ENCODE assay signal across 1 cellular context in genomic region chr5:135135530-135136201, GRCh38.
TF ChIP-seq lines count a peak whose summit lies in the region.

No MANE protein-coding gene starts in this region.

TF ChIP-seq in K562, 482 proteins besides CTCF, POLR2A, EP300 and RAD21 (continued from another document and continues in another):
- TF ChIP-seq ZNF655 (CRISPR knock-in tag; IDR thresholded peaks at IDR 0.05) (no peak), CHCHD3 (CRISPR knock-in tag; IDR thresholded peaks at IDR 0.05) (no peak), FOXK2 (conservative IDR thresholded peaks at IDR 0.05 in 1 of 2, IDR thresholded peaks at IDR 0.05 in 1 of 2; ENCODE audit: low read depth in 2 of 2) (no peak), BRF1 (IDR thresholded peaks at IDR 0.05; ENCODE audit: borderline replicate concordance, extremely low read depth, insufficient read length) (no peak), CREM (IDR thresholded peaks at IDR 0.05; ENCODE audit: low read depth) (peak; percentile 78), HEY1 (CRISPR knock-in tag; IDR thresholded peaks at IDR 0.05; ENCODE audit: borderline replicate concordance) (no peak), ZNF639 (CRISPR knock-in tag; conservative IDR thresholded peaks at IDR 0.05 in 1 of 2, IDR thresholded peaks at IDR 0.05 in 1 of 2) (no peak), ZC3H8 (IDR thresholded peaks at IDR 0.05) (no peak), HDAC6 (IDR thresholded peaks at IDR 0.05; ENCODE audit: low read depth, low read length) (no peak), ELF1 (tag; IDR thresholded peaks at IDR 0.05) (no peak), TFE3 (CRISPR knock-in tag; IDR thresholded peaks at IDR 0.05) (no peak), GTF2F1 (IDR thresholded peaks at IDR 0.05; ENCODE audit: low read depth, low read length) (no peak), EHMT2 (IDR thresholded peaks at IDR 0.05) (peak; percentile 18; the same call in 1 of the 2 replicates), BRF2 (IDR thresholded peaks at IDR 0.05; ENCODE audit: borderline replicate concordance, insufficient read depth, insufficient read length) (no peak), SRSF9 (IDR thresholded peaks at IDR 0.05; ENCODE audit: borderline replicate concordance, low read depth, low read length) (no peak), MED1 (CRISPR knock-in tag; IDR thresholded peaks at IDR 0.05; ENCODE audit: borderline replicate concordance) (no peak), AFF4 (CRISPR knock-in tag; IDR thresholded peaks at IDR 0.05) (no peak), TRIM28 (IDR thresholded peaks at IDR 0.05) (no peak), FOSL1 (tag; conservative IDR thresholded peaks at IDR 0.05) (no peak), CUX1 (CRISPR knock-in tag; IDR thresholded peaks at IDR 0.05) (no peak), SAFB2 (IDR thresholded peaks at IDR 0.05; ENCODE audit: borderline replicate concordance, low read depth, low read length, severe bottlenecking) (no peak), POLR3G (IDR thresholded peaks at IDR 0.05; ENCODE audit: extremely low read depth, insufficient read length, insufficient replicate concordance) (no peak), ZNF347 (CRISPR knock-in tag; IDR thresholded peaks at IDR 0.05; ENCODE audit: low read depth) (no peak), TRIM25 (IDR thresholded peaks at IDR 0.05; ENCODE audit: borderline replicate concordance) (no peak), ZNF507 (tag; conservative IDR thresholded peaks at IDR 0.05) (no peak), NR3C1 (CRISPR knock-in tag; IDR thresholded peaks at IDR 0.05) (no peak), SP1 (CRISPR knock-in tag; IDR thresholded peaks at IDR 0.05) (no peak), THRAP3 (IDR thresholded peaks at IDR 0.05; ENCODE audit: borderline replicate concordance) (no peak), KAT2B (IDR thresholded peaks at IDR 0.05; ENCODE audit: low read depth, low read length) (no peak), THAP7 (CRISPR knock-in tag; IDR thresholded peaks at IDR 0.05) (no peak), ATF6 (CRISPR knock-in tag; IDR thresholded peaks at IDR 0.05) (no peak), NFRKB (IDR thresholded peaks at IDR 0.05; ENCODE audit: low read depth) (0 out of 2 replicates have a peak, but pooled peaks have one; percentile 29), FOXK1 (CRISPR knock-in tag; IDR thresholded peaks at IDR 0.05; ENCODE audit: borderline replicate concordance) (no peak), TFAM (CRISPR knock-in tag; conservative IDR thresholded peaks at IDR 0.05) (no peak), SRSF3 (IDR thresholded peaks at IDR 0.05; ENCODE audit: insufficient read depth, low read length) (no peak), ZNF518B (CRISPR knock-in tag; IDR thresholded peaks at IDR 0.05) (no peak)
